In the genomic region with DNA sequence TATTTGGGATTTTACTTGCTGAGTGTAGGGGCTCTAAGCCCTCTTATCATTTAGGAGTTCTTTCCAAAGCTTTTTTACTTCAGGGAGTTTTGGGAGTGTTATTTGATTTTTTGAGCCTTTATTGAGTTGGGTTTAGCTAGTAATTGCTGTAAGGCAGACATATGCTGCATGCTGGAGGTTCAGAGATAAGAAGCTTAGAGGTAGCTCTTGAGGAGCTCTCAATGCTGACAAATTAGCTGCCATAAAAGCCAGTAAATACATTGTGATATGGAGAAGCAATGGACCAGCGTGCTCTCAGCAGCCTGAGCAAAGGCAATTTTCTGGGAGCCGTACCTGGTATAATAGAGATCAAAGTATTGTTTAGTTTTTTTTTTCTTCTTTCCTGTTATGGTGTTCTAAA, we compare ENCODE assay signal across 1 cellular context.
TF ChIP-seq lines count a peak whose summit lies in the region.

No MANE protein-coding gene starts in this region.

TF ChIP-seq in HEK293, 187 proteins besides CTCF, POLR2A, EP300 and RAD21 (continued from another document):
- peak; percentile 99 for TF ChIP-seq PRDM6 (tag by site-specific recombination; IDR thresholded peaks at IDR 0.05)
- no peak for TF ChIP-seq EGR2 (tag by site-specific recombination; IDR thresholded peaks at IDR 0.05; ENCODE audit: low read depth)
- TF ChIP-seq ZNF843 (tag by site-specific recombination; IDR thresholded peaks at IDR 0.05): peak; percentile 83
- TF ChIP-seq ZNF621 (tag by site-specific recombination; IDR thresholded peaks at IDR 0.05): no peak
- peak; percentile 89 for TF ChIP-seq WT1 (tag by site-specific recombination; IDR thresholded peaks at IDR 0.05)
- TF ChIP-seq ZNF580 (tag by site-specific recombination; IDR thresholded peaks at IDR 0.05): peak; percentile 74
- TF ChIP-seq, protein P1, sequence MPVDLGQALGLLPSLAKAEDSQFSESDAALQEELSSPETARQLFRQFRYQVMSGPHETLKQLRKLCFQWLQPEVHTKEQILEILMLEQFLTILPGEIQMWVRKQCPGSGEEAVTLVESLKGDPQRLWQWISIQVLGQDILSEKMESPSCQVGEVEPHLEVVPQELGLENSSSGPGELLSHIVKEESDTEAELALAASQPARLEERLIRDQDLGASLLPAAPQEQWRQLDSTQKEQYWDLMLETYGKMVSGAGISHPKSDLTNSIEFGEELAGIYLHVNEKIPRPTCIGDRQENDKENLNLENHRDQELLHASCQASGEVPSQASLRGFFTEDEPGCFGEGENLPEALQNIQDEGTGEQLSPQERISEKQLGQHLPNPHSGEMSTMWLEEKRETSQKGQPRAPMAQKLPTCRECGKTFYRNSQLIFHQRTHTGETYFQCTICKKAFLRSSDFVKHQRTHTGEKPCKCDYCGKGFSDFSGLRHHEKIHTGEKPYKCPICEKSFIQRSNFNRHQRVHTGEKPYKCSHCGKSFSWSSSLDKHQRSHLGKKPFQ (tag by site-specific recombination; IDR thresholded peaks at IDR 0.05): peak; percentile 33; the same call in 1 of the 2 replicates
- TF ChIP-seq ZXDB (tag by site-specific recombination; IDR thresholded peaks at IDR 0.05): peak; percentile 82
- TF ChIP-seq OVOL3 (tag by site-specific recombination; IDR thresholded peaks at IDR 0.05): 0 out of 2 replicates have a peak, but pooled peaks have one; percentile 31
- TF ChIP-seq ZNF600 (tag by site-specific recombination; IDR thresholded peaks at IDR 0.05): peak; percentile 71
- TF ChIP-seq ZNF558 (tag by site-specific recombination; IDR thresholded peaks at IDR 0.05): no peak
- 0 out of 2 replicates have a peak, but pooled peaks have one; percentile 21 for TF ChIP-seq SP7 (tag by site-specific recombination; IDR thresholded peaks at IDR 0.05)
- TF ChIP-seq FEZF1 (tag by site-specific recombination; IDR thresholded peaks at IDR 0.05): peak; percentile 60; the same call in 1 of the 2 replicates
- TF ChIP-seq ZBTB10 (tag by site-specific recombination; IDR thresholded peaks at IDR 0.05): no peak
- peak; percentile 18; the same call in 1 of the 2 replicates for TF ChIP-seq GLIS1 (tag by site-specific recombination; IDR thresholded peaks at IDR 0.05)
- no peak for TF ChIP-seq ZNF2 (tag by site-specific recombination; IDR thresholded peaks at IDR 0.05)
